14 cellular contexts compared by ENCODE assay signal in the genomic region with DNA sequence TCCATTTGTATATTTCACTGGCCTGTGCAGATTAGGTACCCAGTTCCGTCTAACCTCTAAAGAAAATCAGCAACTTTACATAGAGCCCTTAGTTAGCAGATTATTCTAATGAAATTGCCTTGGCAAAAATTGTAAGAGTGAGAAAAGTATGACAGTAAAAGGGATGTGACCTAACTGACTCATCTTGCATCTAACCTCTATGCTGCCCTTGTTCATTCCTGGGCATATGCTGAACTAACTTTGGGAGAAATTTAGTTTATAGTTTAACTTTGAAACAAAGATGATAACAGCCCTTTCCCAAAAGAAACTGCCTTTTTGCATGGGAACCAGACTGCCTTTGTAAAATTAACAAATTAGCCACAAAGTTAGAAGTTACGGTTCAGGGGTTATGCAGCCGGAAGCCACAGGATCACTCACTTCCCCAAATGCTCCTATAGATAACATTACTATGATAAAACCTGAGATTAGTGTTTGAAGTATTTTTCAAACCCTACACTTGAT.
DNase-seq lines count a peak whose midpoint lies in the region; ATAC-seq and TF ChIP-seq lines count a peak whose summit lies in the region.
"Had no signal": no experiment of that assay in that cellular context is flagged by ENCODE, and none has a peak within 500 bp of the region (broad histone marks: within the 10 kb centered on the region; RNA-seq: fewer than 3 reads in every experiment).

No MANE protein-coding gene starts in this region.

- peaks cover 7% of the 10 kb centered on the region for H3K4me1 Mint-ChIP-seq in chondrocyte (ENCODE audit: low read depth)

- no peaks in the 10 kb centered on the region for H3K27me3 Mint-ChIP-seq in chondrocyte (ENCODE audit: low read depth)

- no peak overlapping the region for H3K4me3 Mint-ChIP-seq in chondrocyte (ENCODE audit: unreplicated experiment)

- peaks cover 48% of the 10 kb centered on the region for H3K4me1 ChIP-seq in BLaER1
- H3K4me1 ChIP-seq in hepatocyte (ENCODE audit: insufficient read depth): no peaks in the 10 kb centered on the region
- H3K4me1 ChIP-seq: A549, gastroesophageal sphincter had no signal

- H3K4me3 ChIP-seq in BLaER1 (peak overlapping the region; percentile 1; the same call in 1 of the 2 replicates), hepatocyte (no peak overlapping the region)
- H3K4me3 ChIP-seq: A549, gastroesophageal sphincter, skin epidermis had no signal

- H3K36me3 Mint-ChIP-seq in chondrocyte (ENCODE audit: low read depth): no peaks in the 10 kb centered on the region

- DNase-seq in KBM-7 (peak; percentile 42), hepatocyte (ENCODE audit: low spot score) (no peak), NCI-H2107 treated with DMSO at 0.1 percent for 48 hours (lab: John Stamatoyannopoulos, UW; ENCODE audit: unreplicated experiment) (no peak), chondrocyte (ENCODE audit: low spot score) (no peak)
- DNase-seq in activated T-cell treated with anti-CD3 and anti-CD28 coated beads, Interleukin-2, amount 50 U/mL, for 48 hours: no peak
- DNase-seq: activated T-cell treated with anti-CD3 and anti-CD28 coated beads, Interleukin-2, amount 50 U/mL, for 1 hour; stimulated activated naive CD8-positive, alpha-beta T cell treated with anti-CD3 and anti-CD28 coated beads, Interleukin-15, Interleukin-2, amounts not matched to agents 100 U/mL and 50 U/mL, for 24 hours; T-helper 1 cell had no signal

- in situ Hi-C loops in KBM-7 (cut with MboI; ENCODE audit: low pct_unique_long_range_greater_than_20kb, low sequenced_read_pairs): no loop called here

- no peaks in the 10 kb centered on the region for H3K27me3 ChIP-seq in BLaER1
- H3K27me3 ChIP-seq in hepatocyte: no peaks in the 10 kb centered on the region
- H3K27me3 ChIP-seq: gastroesophageal sphincter had no signal

- H3K9me3 ChIP-seq in BLaER1 (peaks cover 28% of the 10 kb centered on the region), hepatocyte (ENCODE audit: low read depth) (no peaks in the 10 kb centered on the region)

- peaks cover 11% of the 10 kb centered on the region for H3K9me3 Mint-ChIP-seq in chondrocyte (ENCODE audit: low read depth)

- WGBS in hepatocyte (ENCODE audit: low lambda C conversion rate, missing lambda C conversion rate): 86% methylated on average over 3 of the region's 3 CpGs

- TF ChIP-seq CTCF in hepatocyte (IDR thresholded peaks at IDR 0.05; ENCODE audit: poor library complexity): no peak
- no peak for TF ChIP-seq CTCF in chondrocyte (IDR thresholded peaks at IDR 0.05)

- H3K27ac ChIP-seq in BLaER1 (peak overlapping the region; percentile 45), hepatocyte (no peak overlapping the region)
- H3K27ac ChIP-seq: A549, gastroesophageal sphincter, skin epidermis had no signal

- H3K9me2 ChIP-seq in hepatocyte (replicated peaks; ENCODE audit: insufficient read depth): no peaks in the 10 kb centered on the region

- H3K4me2 ChIP-seq in BLaER1 (peak overlapping the region; percentile 80), hepatocyte (no peak overlapping the region)
- H3K4me2 ChIP-seq: A549 had no signal

- ATAC-seq in GM19397 (IDR thresholded peaks at IDR 0.05; ENCODE audit: unreplicated experiment) (peak; percentile 79), HG02885 (IDR thresholded peaks at IDR 0.05; ENCODE audit: poor library complexity, unreplicated experiment) (peak; percentile 84)
- ATAC-seq: A549; gastroesophageal sphincter; stimulated activated naive CD8-positive, alpha-beta T cell treated with anti-CD3 and anti-CD28 coated beads, Interleukin-15, Interleukin-2, amounts not matched to agents 100 U/mL and 50 U/mL, for 24 hours had no signal

- peak overlapping the region; percentile 2; the same call in 1 of the 2 replicates for H3K9ac ChIP-seq in BLaER1

- no peaks in the 10 kb centered on the region for H3K79me2 ChIP-seq in hepatocyte

- no peak overlapping the region for H3K27ac Mint-ChIP-seq in chondrocyte (ENCODE audit: unreplicated experiment)

- 0 out of 2 replicates have a peak, but pooled peaks cover 5% of the 10 kb centered on the region for H3K36me3 ChIP-seq in BLaER1
- H3K36me3 ChIP-seq in hepatocyte (replicated peaks; ENCODE audit: insufficient read depth, low read depth): no peaks in the 10 kb centered on the region
- H3K36me3 ChIP-seq: gastroesophageal sphincter had no signal

- H4K20me1 ChIP-seq in BLaER1 (no peaks in the 10 kb centered on the region), hepatocyte (ENCODE audit: insufficient read depth, poor library complexity, severe bottlenecking) (no peaks in the 10 kb centered on the region)

- no peak overlapping the region for H2AFZ ChIP-seq in hepatocyte
